Comparison of ENCODE assay signal across 27 cellular contexts in the genomic region with DNA sequence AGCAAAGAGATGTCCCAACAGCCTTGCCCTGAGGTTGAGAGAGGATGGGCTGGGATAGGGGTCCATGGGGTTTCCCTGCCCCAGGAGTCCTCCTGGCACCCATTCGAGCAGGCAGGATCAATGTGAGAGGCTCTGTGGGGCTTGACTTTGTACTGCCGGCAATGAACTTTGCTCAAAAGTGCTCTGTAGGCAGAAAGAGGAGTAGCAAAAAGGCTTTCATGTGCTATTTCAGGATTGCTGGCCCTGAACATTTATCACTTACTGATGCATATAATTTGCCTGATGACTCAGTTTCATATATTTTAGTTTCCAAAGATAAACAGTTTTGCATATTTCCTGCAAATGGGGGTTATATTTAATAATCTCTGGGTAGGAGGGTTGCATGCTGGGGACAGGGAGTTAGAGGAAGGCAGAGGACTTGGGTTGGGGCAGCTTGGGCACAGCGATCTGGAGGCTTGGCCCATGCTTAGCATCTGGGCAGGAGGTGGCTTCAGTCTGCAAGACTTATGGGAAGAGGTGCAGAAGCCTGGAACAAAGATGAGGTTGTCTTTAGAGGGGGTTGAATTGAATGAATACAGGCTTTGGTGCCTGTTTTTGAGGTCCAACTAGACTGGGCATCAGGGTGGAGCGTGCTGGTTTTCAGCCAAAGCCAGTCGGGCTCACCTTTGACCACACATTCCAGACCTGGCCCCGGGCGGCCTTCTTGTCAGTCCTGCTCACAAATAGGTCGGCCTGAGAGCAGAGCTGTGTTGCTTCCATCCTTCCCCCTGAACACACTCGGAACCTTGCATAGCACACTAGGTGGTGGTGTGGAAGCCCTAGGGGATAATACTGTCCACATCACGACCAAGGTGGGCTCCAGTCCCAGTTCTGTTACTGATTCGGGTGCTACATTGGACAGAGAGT.
"Had no signal": no experiment of that assay in that cellular context is flagged by ENCODE, and none has a peak within 500 bp of the region (broad histone marks: within the 10 kb centered on the region; RNA-seq: fewer than 3 reads in every experiment).

No MANE protein-coding gene starts in this region.

- H3K4me3 ChIP-seq: ascending aorta, cardiac muscle cell had no signal

- H3K9me3 ChIP-seq: ascending aorta had no signal

- ATAC-seq: activated CD8-positive, alpha-beta T cell treated with anti-CD3 and anti-CD28 coated beads for 36 hours; activated naive CD8-positive, alpha-beta T cell treated with anti-CD3 and anti-CD28 coated beads, Interleukin-2, amount 50 U/mL, for 24 hours had no signal

- H3K36me3 ChIP-seq: ascending aorta, cardiac muscle cell had no signal

- FAIRE-seq: bronchial epithelial cell had no signal

- H3K27me3 ChIP-seq: ascending aorta, cardiac muscle cell had no signal

- H3K4me1 ChIP-seq: ascending aorta had no signal

- DNase-seq: activated B cell treated with CpG ODN at 0.5 μM for 24 hours; activated CD4-positive, alpha-beta memory T cell treated with anti-CD3 and anti-CD28 coated beads for 36 hours; activated CD4-positive, alpha-beta T cell treated with anti-CD3 and anti-CD28 coated beads for 4 hours; activated CD4-positive, alpha-beta T cell treated with anti-CD3 and anti-CD28 coated beads, Interleukin-2, amount 10 ng/mL, durations not matched to agents 24 days and 14 days; activated CD4-positive, alpha-beta T cell treated with anti-CD3 and anti-CD28 coated beads, Interleukin-2, amount 50 U/mL, for 1 hour; activated CD4-positive, alpha-beta T cell treated with anti-CD3 and anti-CD28 coated beads, Interleukin-2, amount 50 U/mL, for 4 hours; activated CD4-positive, CD25-positive, alpha-beta regulatory T cell treated with anti-CD3 and anti-CD28 coated beads, Interleukin-2, amount 50 U/mL, for 72 hours; activated CD8-positive, alpha-beta memory T cell treated with anti-CD3 and anti-CD28 coated beads, Interleukin-2, amount 50 U/mL, for 4 hours; activated CD8-positive, alpha-beta T cell treated with anti-CD3 and anti-CD28 coated beads for 36 hours; activated effector memory CD4-positive, alpha-beta T cell treated with Interleukin-2 at 50 U/mL for 16 hours; activated gamma-delta T cell; activated naive CD4-positive, alpha-beta T cell treated with anti-CD3 and anti-CD28 coated beads, Interleukin-2, amount 10 ng/mL, durations not matched to agents 7 days and 5 days; activated naive CD4-positive, alpha-beta T cell treated with Interleukin-2 at 50 U/mL for 16 hours; activated naive CD8-positive, alpha-beta T cell treated with anti-CD3 and anti-CD28 coated beads, Interleukin-2, amount 10 ng/mL, durations not matched to agents 7 days and 5 days; activated naive CD8-positive, alpha-beta T cell treated with anti-CD3 and anti-CD28 coated beads, Interleukin-2, amount 50 U/mL, for 24 hours; activated T-cell treated with anti-CD3 and anti-CD28 coated beads, Interleukin-2, amount 50 U/mL, for 24 hours; activated T-cell treated with anti-CD3 and anti-CD28 coated beads, Interleukin-2, amount 50 U/mL, for 48 hours; amygdala; anterior cingulate cortex; central memory CD4-positive, alpha-beta T cell; T-helper 1 cell; T-helper 2 cell; T-helper 9 cell had no signal

- H3K27ac ChIP-seq: ascending aorta, cardiac muscle cell, VCaP had no signal
